Comparison of ENCODE assay signal across 12 cellular contexts in genomic region chr22:40720538-40721256, GRCh38. TPM values are rescaled to one million over a fixed set of nuclear protein-coding genes. Genes with fewer than 3 reads are reported as not detected.
DNase-seq lines count a peak whose midpoint lies in the region; ATAC-seq and TF ChIP-seq lines count a peak whose summit lies in the region.
"Had no signal": no experiment of that assay in that cellular context is flagged by ENCODE, and none has a peak within 500 bp of the region (broad histone marks: within the 10 kb centered on the region; RNA-seq: fewer than 3 reads in every experiment).

No MANE protein-coding gene starts in this region.

- no peaks in the 10 kb centered on the region for H3K4me1 ChIP-seq in uterus

- H3K27me3 ChIP-seq in uterus, result no peaks in the 10 kb centered on the region

- H3K36me3 Mint-ChIP-seq in T-helper 17 cell (ENCODE audit: low read depth), result peaks cover 2% of the 10 kb centered on the region

- DNase-seq in Right ventricle myocardium superior (no peak), cardiac septum (ENCODE audit: low spot score) (no peak), T-helper 17 cell (no peak), left kidney (ENCODE audit: low read depth, low spot score) (peak; percentile 52), uterus (peak in 1 of 2 donors; percentile 47), SHP77 (lab: John Stamatoyannopoulos, UW) (no peak), NCI-H1092 (lab: John Stamatoyannopoulos, UW) (no peak)
- DNase-seq: activated CD4-positive, alpha-beta T cell treated with anti-CD3 and anti-CD28 coated beads for 36 hours; AML-193 had no signal

- no peak for TF ChIP-seq CTCF in uterus (IDR thresholded peaks at IDR 0.05)

- peak overlapping the region; percentile 66 to 83 for H3K27ac ChIP-seq in uterus
- H3K27ac ChIP-seq: SK-N-MC had no signal

- no peak overlapping the region for H3K4me3 ChIP-seq in uterus
- H3K4me3 ChIP-seq: SK-N-MC had no signal

- H3K27ac Mint-ChIP-seq in T-helper 17 cell, result peak overlapping the region; percentile 16
- H3K27ac Mint-ChIP-seq: activated CD4-positive, alpha-beta T cell treated with anti-CD3 and anti-CD28 coated beads for 36 hours; activated T-helper 17 cell treated with anti-CD3 and anti-CD28 coated beads, Interleukin-2, amount 50 U/mL, for 72 hours had no signal

- H3K4me1 Mint-ChIP-seq in T-helper 17 cell, result peaks cover 11% of the 10 kb centered on the region

- intact Hi-C loops in Right ventricle myocardium superior (cut with DNase I) (no loop called here), cardiac septum (cut with DNase I) (no loop called here), uterus (cut with DNase I; ENCODE audit: low total_unique reads) (no loop called here)

- no peak overlapping the region for H3K4me3 Mint-ChIP-seq in T-helper 17 cell
- H3K4me3 Mint-ChIP-seq: activated CD4-positive, alpha-beta T cell treated with anti-CD3 and anti-CD28 coated beads for 36 hours; activated T-helper 17 cell treated with anti-CD3 and anti-CD28 coated beads, Interleukin-2, amount 50 U/mL, for 72 hours had no signal

- no peak for TF ChIP-seq POLR2A in uterus (IDR thresholded peaks at IDR 0.05)

- H3K36me3 ChIP-seq in uterus, result no peaks in the 10 kb centered on the region

- no peaks in the 10 kb centered on the region for H3K27me3 Mint-ChIP-seq in T-helper 17 cell
- H3K27me3 Mint-ChIP-seq: activated CD4-positive, alpha-beta T cell treated with anti-CD3 and anti-CD28 coated beads for 36 hours; activated T-helper 17 cell treated with anti-CD3 and anti-CD28 coated beads, Interleukin-2, amount 50 U/mL, for 72 hours had no signal

- H3K9me3 ChIP-seq in T-helper 17 cell (ENCODE audit: control insufficient read depth, low read length, poor library complexity, severe bottlenecking) (no peaks in the 10 kb centered on the region), uterus (no peaks in the 10 kb centered on the region)

- ATAC-seq in Right ventricle myocardium superior (ENCODE audit: poor library complexity) (peak; percentile 43), T-helper 17 cell (no peak), GM21619 (IDR thresholded peaks at IDR 0.05; ENCODE audit: unreplicated experiment) (no peak)
- ATAC-seq: activated T-helper 17 cell treated with anti-CD3 and anti-CD28 coated beads, Interleukin-2, amount 50 U/mL, for 72 hours had no signal

RNA-seq across cellular contexts. Expression of gene MCHR1, which starts 41.4 kb away (rescaled TPM):
- 0.54 TPM for total RNA-seq in Right ventricle myocardium superior
- 0.43 TPM for total RNA-seq in cardiac septum
- not detected for total RNA-seq in T-helper 17 cell
- 1 to 10 TPM; 1.0 to 2.4 (median 1.7) TPM for total RNA-seq in uterus
- total RNA-seq: activated CD4-positive, alpha-beta T cell treated with anti-CD3 and anti-CD28 coated beads for 36 hours; activated T-helper 17 cell treated with anti-CD3 and anti-CD28 coated beads, Interleukin-2, amount 50 U/mL, for 72 hours had no signal
